ENCODE assay signal across 18 cellular contexts in the genomic region with DNA sequence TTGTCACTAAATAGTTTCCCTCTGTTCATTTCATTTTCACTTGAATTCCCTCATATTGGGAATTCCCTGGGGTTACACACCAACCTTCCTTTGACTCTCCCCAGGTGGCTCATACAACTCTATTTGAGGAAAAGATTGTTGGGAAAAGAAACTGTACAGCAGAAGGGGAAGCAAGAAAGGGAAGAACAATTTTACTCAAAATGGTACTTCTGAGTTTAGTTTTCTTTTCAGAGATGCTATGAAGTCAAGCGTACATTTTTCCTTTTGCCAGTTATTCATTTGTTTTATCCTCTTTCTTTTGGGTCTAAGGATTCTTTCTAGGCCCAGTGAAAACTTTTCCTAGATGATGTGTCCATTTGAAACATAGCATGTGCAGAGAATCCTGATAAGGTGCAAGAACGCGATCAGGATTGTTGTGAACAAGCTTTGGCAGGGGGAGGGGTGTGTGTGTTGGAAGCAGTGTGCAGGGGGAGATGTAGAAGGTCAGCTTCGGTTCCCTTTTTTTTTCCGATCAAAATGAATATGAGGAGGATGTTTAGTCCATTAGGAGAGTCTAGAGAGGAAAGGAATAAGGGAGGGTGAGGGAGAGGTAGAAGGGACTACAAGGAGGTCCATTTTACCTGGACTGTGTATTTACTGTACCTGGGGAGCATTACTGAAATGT. TPM values are rescaled to one million over a fixed set of nuclear protein-coding genes. Genes with fewer than 3 reads are reported as not detected.
DNase-seq lines count a peak whose midpoint lies in the region; ATAC-seq and TF ChIP-seq lines count a peak whose summit lies in the region.
"Had no signal": no experiment of that assay in that cellular context is flagged by ENCODE, and none has a peak within 500 bp of the region (broad histone marks: within the 10 kb centered on the region; RNA-seq: fewer than 3 reads in every experiment).

No MANE protein-coding gene starts in this region.

- H3K9ac ChIP-seq in OCI-LY3 (ENCODE audit: low read length) = no peak overlapping the region

- no peaks in the 10 kb centered on the region for H3K36me3 ChIP-seq in OCI-LY3 (replicated peaks; ENCODE audit: low read depth, low read length)
- H3K36me3 ChIP-seq in H7 (replicated peaks; ENCODE audit: control insufficient read depth, insufficient read depth, low read length) = no peaks in the 10 kb centered on the region

- H3K9me3 ChIP-seq in OCI-LY3 (ENCODE audit: insufficient read depth, low read length) = no peaks in the 10 kb centered on the region

- H3K4me1 Mint-ChIP-seq in stimulated activated naive B cell treated with anti-CD40 and anti-IgM and Interleukin-4, amounts not matched to agents 10 μg/mL and 1 μg/mL and 100 μg/mL, for 72 hours = peaks cover 42 to 58% of the 10 kb centered on the region in 2 donors

- H3K27ac ChIP-seq in OCI-LY3 (ENCODE audit: low read length) (peak overlapping the region; percentile 62), epithelial cell of prostate (peak overlapping the region; percentile 47)
- H3K27ac ChIP-seq: PC-9 had no signal

- H2AFZ ChIP-seq in OCI-LY3 (ENCODE audit: low read depth, low read length) = no peak overlapping the region
- H2AFZ ChIP-seq: PC-9 had no signal

- peaks cover 4% of the 10 kb centered on the region in 2 donors for H3K27me3 Mint-ChIP-seq in stimulated activated naive B cell treated with anti-CD40 and anti-IgM and Interleukin-4, amounts not matched to agents 10 μg/mL and 1 μg/mL and 100 μg/mL, for 72 hours

- H3K36me3 Mint-ChIP-seq in stimulated activated naive B cell treated with anti-CD40 and anti-IgM and Interleukin-4, amounts not matched to agents 10 μg/mL and 1 μg/mL and 100 μg/mL, for 72 hours = no peaks in the 10 kb centered on the region
- H3K36me3 Mint-ChIP-seq: CD4-positive, CD25-positive, alpha-beta regulatory T cell had no signal

- peak; percentile 25 to 36 for ATAC-seq in stimulated activated naive B cell treated with anti-CD40 and anti-IgM and Interleukin-4, amounts not matched to agents 10 μg/mL and 1 μg/mL and 100 μg/mL, for 72 hours (replicated peaks)
- no peak for ATAC-seq in HG03469 (IDR thresholded peaks at IDR 0.05; ENCODE audit: unreplicated experiment)
- ATAC-seq: SK-N-SH treated with all-trans-retinoic acid at 6 μM for 48 hours had no signal

- H3K27me3 ChIP-seq in OCI-LY3 (ENCODE audit: low read depth, low read length) (peaks cover 32% of the 10 kb centered on the region; the same call in 1 of the 2 replicates), H7 (ENCODE audit: control insufficient read depth, insufficient read depth, low read length) (no peaks in the 10 kb centered on the region; the same call in 1 of the 2 replicates)

- DNase-seq in SIG-M5 treated with dmso at 0.1 percent for 504 hours (lab: John Stamatoyannopoulos, UW; ENCODE audit: unreplicated experiment) = peak; percentile 53
- no peak for DNase-seq in SIG-M5 (lab: John Stamatoyannopoulos, UW)
- DNase-seq in epithelial cell of prostate (ENCODE audit: low read depth, low spot score) = no peak
- no peak for DNase-seq in stimulated activated naive B cell treated with anti-CD40 and anti-IgM and Interleukin-4, amounts not matched to agents 10 μg/mL and 1 μg/mL and 100 μg/mL, for 72 hours
- no peak for DNase-seq in H7
- DNase-seq in T-helper 9 cell = no peak
- DNase-seq: 8988T; Calu3; CD4-positive, CD25-positive, alpha-beta regulatory T cell; GOT3; KBM-7; NCI-H1105 treated with DMSO at 0.1 percent for 48 hours; NCI-H187; NCI-H774; PC-9 had no signal

- no peak for TF ChIP-seq CTCF in OCI-LY3 (IDR thresholded peaks at IDR 0.05; ENCODE audit: low read depth, low read length)

- H3K9me3 Mint-ChIP-seq in stimulated activated naive B cell treated with anti-CD40 and anti-IgM and Interleukin-4, amounts not matched to agents 10 μg/mL and 1 μg/mL and 100 μg/mL, for 72 hours = no peaks in the 10 kb centered on the region

- peak overlapping the region; percentile 37 to 49 for H3K4me3 Mint-ChIP-seq in stimulated activated naive B cell treated with anti-CD40 and anti-IgM and Interleukin-4, amounts not matched to agents 10 μg/mL and 1 μg/mL and 100 μg/mL, for 72 hours
- H3K4me3 Mint-ChIP-seq: CD4-positive, CD25-positive, alpha-beta regulatory T cell had no signal

- H3K4me3 ChIP-seq in OCI-LY3 (ENCODE audit: low read length) = peak overlapping the region; percentile 58
- H3K4me3 ChIP-seq in H7 (ENCODE audit: insufficient read depth, low read depth, low read length) = no peak overlapping the region
- H3K4me3 ChIP-seq: PC-9 had no signal

- H3K4me2 ChIP-seq in OCI-LY3 (ENCODE audit: low read length) = peak overlapping the region; percentile 87
- H3K4me2 ChIP-seq: PC-9 had no signal

- no peaks in the 10 kb centered on the region for H3K79me2 ChIP-seq in OCI-LY3 (ENCODE audit: low read length)

- H3K4me1 ChIP-seq in OCI-LY3 (ENCODE audit: low read length) = peaks cover 50% of the 10 kb centered on the region

- no peaks in the 10 kb centered on the region for H4K20me1 ChIP-seq in OCI-LY3 (ENCODE audit: insufficient read depth, low read length)

- peak overlapping the region; percentile 77 for H3K27ac Mint-ChIP-seq in stimulated activated naive B cell treated with anti-CD40 and anti-IgM and Interleukin-4, amounts not matched to agents 10 μg/mL and 1 μg/mL and 100 μg/mL, for 72 hours
- H3K27ac Mint-ChIP-seq: CD4-positive, CD25-positive, alpha-beta regulatory T cell had no signal

RNA-seq across cellular contexts. Expression of gene CD1D, which starts 26.8 kb away (rescaled TPM):
- total RNA-seq in H7 (2014; rRNA removed; shearing (Covaris generic)) = 5.9 and 6.4 TPM in 2 replicates
- total RNA-seq: CD4-positive, CD25-positive, alpha-beta regulatory T cell; PC-9 had no signal
